3 cellular contexts compared by ENCODE assay signal in the genomic region with DNA sequence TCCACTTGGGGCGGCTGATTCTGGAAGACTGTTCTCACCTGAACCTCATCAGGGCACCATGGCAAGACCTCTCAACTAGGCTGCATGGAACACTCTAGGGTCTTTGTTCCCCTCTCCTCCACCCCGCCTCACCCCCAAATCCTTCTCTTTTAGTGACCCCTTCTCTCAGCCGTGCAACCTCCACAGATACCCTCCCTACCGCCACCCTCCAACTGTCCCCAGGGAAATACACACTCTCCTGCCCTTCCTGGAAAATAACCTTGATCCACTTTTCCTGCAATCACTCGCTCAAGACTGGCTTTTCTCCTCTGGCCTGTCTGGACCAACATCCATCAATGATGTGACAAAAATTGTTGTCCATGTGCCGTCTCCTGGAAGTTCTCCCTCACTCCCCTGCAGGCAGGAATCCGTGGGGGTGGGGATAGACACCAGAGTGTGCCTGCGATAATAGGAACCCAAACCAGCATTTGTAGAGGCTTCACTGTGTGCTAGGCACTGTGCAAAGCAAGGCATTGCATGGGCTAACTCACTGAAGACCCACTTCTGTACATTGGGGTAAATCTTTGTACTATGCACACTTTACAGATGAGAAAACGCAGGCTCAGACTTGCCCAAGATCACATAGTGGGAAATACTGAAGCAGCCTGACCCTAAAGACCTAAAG.
TF ChIP-seq lines count a peak whose summit lies in the region.

No MANE protein-coding gene starts in this region.

TF ChIP-seq in GM23338, 12 proteins besides CTCF, POLR2A, EP300 and RAD21:
- TF ChIP-seq EZH2 (IDR thresholded peaks at IDR 0.05; ENCODE audit: low read depth, unreplicated experiment): no peak
- no peak for TF ChIP-seq ZNF114 (CRISPR knock-in tag; IDR thresholded peaks at IDR 0.05)
TF ChIP-seq in GM23338: peak in this region for 0.

TF ChIP-seq in IMR-90, 13 proteins besides CTCF, POLR2A, EP300 and RAD21:
- no peak for TF ChIP-seq CEBPB (IDR thresholded peaks at IDR 0.05; ENCODE audit: low read depth, low read length)
- TF ChIP-seq RFX5 (IDR thresholded peaks at IDR 0.05; ENCODE audit: low read depth, low read length): no peak
- TF ChIP-seq, protein P1, sequence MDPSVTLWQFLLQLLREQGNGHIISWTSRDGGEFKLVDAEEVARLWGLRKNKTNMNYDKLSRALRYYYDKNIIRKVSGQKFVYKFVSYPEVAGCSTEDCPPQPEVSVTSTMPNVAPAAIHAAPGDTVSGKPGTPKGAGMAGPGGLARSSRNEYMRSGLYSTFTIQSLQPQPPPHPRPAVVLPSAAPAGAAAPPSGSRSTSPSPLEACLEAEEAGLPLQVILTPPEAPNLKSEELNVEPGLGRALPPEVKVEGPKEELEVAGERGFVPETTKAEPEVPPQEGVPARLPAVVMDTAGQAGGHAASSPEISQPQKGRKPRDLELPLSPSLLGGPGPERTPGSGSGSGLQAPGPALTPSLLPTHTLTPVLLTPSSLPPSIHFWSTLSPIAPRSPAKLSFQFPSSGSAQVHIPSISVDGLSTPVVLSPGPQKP (IDR thresholded peaks at IDR 0.05; ENCODE audit: borderline replicate concordance, low read depth, low read length): no peak
- no peak for TF ChIP-seq MAZ (IDR thresholded peaks at IDR 0.05; ENCODE audit: borderline replicate concordance, low read depth, low read length)
- TF ChIP-seq SMC3 (IDR thresholded peaks at IDR 0.05; ENCODE audit: low read depth, low read length): no peak
- TF ChIP-seq RCOR1 (IDR thresholded peaks at IDR 0.05; ENCODE audit: insufficient replicate concordance, low read length): no peak
- TF ChIP-seq MXI1 (IDR thresholded peaks at IDR 0.05; ENCODE audit: borderline replicate concordance, low read depth, low read length): no peak
- TF ChIP-seq BHLHE40 (IDR thresholded peaks at IDR 0.05; ENCODE audit: low read depth, low read length): no peak
- TF ChIP-seq FOS (IDR thresholded peaks at IDR 0.05; ENCODE audit: low read depth, low read length): no peak
- no peak for TF ChIP-seq MAFK (IDR thresholded peaks at IDR 0.05; ENCODE audit: low read depth, low read length)
- TF ChIP-seq NFE2L2 (IDR thresholded peaks at IDR 0.05; ENCODE audit: low read depth, low read length): no peak
- no peak for TF ChIP-seq CHD1 (IDR thresholded peaks at IDR 0.05; ENCODE audit: low read depth, low read length)
- TF ChIP-seq, protein P2, sequence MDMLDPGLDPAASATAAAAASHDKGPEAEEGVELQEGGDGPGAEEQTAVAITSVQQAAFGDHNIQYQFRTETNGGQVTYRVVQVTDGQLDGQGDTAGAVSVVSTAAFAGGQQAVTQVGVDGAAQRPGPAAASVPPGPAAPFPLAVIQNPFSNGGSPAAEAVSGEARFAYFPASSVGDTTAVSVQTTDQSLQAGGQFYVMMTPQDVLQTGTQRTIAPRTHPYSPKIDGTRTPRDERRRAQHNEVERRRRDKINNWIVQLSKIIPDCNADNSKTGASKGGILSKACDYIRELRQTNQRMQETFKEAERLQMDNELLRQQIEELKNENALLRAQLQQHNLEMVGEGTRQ (IDR thresholded peaks at IDR 0.05; ENCODE audit: low read depth, low read length): no peak

TF ChIP-seq in H1, 55 proteins besides CTCF, POLR2A, EP300 and RAD21:
- TF ChIP-seq CTBP2 (IDR thresholded peaks at IDR 0.05; ENCODE audit: borderline replicate concordance, insufficient read depth, insufficient read length, low read length) (no peak), RBBP5 (IDR thresholded peaks at IDR 0.05; ENCODE audit: borderline replicate concordance, low read depth, low read length) (no peak), CREB1 (IDR thresholded peaks at IDR 0.05) (no peak), BACH1 (IDR thresholded peaks at IDR 0.05; ENCODE audit: low read length) (no peak), TEAD4 (IDR thresholded peaks at IDR 0.05; ENCODE audit: low read depth, low read length) (no peak), CHD1 (IDR thresholded peaks at IDR 0.05; ENCODE audit: low read depth, low read length) (no peak), SAP30 (IDR thresholded peaks at IDR 0.05; ENCODE audit: insufficient read depth, insufficient replicate concordance, low read length) (no peak), RNF2 (IDR thresholded peaks at IDR 0.05; ENCODE audit: borderline replicate concordance, low read depth, low read length, missing control alignments, poor library complexity, severe bottlenecking) (no peak), SP4 (IDR thresholded peaks at IDR 0.05; ENCODE audit: low read length) (no peak), NANOG (IDR thresholded peaks at IDR 0.05; ENCODE audit: insufficient read depth, low read depth, low read length, poor library complexity, severe bottlenecking) (no peak)
- TF ChIP-seq, protein P2 (IDR thresholded peaks at IDR 0.05; ENCODE audit: low read length): no peak
- TF ChIP-seq, protein P3, sequence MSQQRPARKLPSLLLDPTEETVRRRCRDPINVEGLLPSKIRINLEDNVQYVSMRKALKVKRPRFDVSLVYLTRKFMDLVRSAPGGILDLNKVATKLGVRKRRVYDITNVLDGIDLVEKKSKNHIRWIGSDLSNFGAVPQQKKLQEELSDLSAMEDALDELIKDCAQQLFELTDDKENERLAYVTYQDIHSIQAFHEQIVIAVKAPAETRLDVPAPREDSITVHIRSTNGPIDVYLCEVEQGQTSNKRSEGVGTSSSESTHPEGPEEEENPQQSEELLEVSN (IDR thresholded peaks at IDR 0.05): no peak
